Comparison of ENCODE assay signal across 1 cellular context in the genomic region with DNA sequence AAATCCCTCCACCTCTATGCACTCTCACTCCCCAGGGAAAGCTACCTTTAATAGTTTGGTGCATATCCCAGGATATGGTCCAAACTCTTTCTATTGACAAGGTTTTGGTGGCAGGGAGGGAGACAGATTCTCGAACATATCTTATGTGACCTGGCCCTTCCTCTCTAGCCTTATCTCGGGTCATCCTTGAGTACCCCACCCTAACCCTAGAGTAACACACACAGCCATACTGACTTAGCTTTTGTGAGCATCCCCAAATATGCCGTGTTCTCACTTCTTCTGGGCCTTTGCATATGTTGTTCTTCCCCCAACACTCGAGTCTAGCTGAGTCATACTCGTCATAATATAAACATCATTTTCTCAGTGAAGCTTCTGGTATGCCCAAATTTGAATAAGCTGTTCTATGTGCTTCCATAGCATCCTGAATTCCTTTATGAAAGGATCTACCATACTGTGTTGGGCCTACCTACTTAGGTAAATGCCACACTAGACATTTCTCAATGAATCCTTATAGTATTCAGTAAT.
TF ChIP-seq lines count a peak whose summit lies in the region.

No MANE protein-coding gene starts in this region.

TF ChIP-seq in HepG2, 621 proteins besides CTCF, POLR2A, EP300 and RAD21:
- TF ChIP-seq, protein P1, sequence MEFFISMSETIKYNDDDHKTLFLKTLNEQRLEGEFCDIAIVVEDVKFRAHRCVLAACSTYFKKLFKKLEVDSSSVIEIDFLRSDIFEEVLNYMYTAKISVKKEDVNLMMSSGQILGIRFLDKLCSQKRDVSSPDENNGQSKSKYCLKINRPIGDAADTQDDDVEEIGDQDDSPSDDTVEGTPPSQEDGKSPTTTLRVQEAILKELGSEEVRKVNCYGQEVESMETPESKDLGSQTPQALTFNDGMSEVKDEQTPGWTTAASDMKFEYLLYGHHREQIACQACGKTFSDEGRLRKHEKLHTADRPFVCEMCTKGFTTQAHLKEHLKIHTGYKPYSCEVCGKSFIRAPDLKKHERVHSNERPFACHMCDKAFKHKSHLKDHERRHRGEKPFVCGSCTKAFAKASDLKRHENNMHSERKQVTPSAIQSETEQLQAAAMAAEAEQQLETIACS (CRISPR knock-in tag; IDR thresholded peaks at IDR 0.05): no peak
- TF ChIP-seq, protein P2, sequence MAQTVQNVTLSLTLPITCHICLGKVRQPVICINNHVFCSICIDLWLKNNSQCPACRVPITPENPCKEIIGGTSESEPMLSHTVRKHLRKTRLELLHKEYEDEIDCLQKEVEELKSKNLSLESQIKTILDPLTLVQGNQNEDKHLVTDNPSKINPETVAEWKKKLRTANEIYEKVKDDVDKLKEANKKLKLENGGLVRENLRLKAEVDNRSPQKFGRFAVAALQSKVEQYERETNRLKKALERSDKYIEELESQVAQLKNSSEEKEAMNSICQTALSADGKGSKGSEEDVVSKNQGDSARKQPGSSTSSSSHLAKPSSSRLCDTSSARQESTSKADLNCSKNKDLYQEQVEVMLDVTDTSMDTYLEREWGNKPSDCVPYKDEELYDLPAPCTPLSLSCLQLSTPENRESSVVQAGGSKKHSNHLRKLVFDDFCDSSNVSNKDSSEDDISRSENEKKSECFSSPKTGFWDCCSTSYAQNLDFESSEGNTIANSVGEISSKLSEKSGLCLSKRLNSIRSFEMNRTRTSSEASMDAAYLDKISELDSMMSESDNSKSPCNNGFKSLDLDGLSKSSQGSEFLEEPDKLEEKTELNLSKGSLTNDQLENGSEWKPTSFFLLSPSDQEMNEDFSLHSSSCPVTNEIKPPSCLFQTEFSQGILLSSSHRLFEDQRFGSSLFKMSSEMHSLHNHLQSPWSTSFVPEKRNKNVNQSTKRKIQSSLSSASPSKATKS (CRISPR knock-in tag; IDR thresholded peaks at IDR 0.05): no peak
- TF ChIP-seq SMARCE1 (IDR thresholded peaks at IDR 0.05; ENCODE audit: borderline replicate concordance): no peak
- TF ChIP-seq, protein P3, sequence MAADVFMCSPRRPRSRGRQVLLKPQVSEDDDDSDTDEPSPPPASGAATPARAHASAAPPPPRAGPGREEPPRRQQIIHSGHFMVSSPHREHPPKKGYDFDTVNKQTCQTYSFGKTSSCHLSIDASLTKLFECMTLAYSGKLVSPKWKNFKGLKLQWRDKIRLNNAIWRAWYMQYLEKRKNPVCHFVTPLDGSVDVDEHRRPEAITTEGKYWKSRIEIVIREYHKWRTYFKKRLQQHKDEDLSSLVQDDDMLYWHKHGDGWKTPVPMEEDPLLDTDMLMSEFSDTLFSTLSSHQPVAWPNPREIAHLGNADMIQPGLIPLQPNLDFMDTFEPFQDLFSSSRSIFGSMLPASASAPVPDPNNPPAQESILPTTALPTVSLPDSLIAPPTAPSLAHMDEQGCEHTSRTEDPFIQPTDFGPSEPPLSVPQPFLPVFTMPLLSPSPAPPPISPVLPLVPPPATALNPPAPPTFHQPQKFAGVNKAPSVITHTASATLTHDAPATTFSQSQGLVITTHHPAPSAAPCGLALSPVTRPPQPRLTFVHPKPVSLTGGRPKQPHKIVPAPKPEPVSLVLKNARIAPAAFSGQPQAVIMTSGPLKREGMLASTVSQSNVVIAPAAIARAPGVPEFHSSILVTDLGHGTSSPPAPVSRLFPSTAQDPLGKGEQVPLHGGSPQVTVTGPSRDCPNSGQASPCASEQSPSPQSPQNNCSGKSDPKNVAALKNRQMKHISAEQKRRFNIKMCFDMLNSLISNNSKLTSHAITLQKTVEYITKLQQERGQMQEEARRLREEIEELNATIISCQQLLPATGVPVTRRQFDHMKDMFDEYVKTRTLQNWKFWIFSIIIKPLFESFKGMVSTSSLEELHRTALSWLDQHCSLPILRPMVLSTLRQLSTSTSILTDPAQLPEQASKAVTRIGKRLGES (CRISPR knock-in tag; IDR thresholded peaks at IDR 0.05; ENCODE audit: borderline replicate concordance): no peak
TF ChIP-seq in HepG2: peak in this region for 0.
